In the genomic region with DNA sequence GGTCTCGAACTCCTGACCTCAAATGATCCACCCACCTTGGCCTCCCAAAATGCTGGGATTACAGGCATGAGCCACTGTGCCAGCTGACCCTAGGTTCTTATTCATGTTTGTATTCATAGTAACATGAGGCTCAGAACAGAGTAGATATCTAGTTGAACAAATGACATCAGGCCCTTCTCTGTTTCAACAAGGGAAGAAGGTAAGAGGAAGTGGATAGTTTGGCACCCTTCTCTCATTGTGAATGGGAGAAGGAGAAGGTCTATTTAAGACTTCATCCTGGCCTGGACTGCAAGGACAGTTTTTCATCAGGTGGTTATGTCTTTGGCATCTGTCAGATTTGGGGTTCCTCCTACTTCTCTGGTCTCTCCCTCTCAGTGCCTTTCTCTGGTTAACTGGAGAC, we compare ENCODE assay signal across 2 cellular contexts.
TF ChIP-seq lines count a peak whose summit lies in the region.

No MANE protein-coding gene starts in this region.

TF ChIP-seq in GM12891, 5 proteins besides CTCF, POLR2A, EP300 and RAD21 (continued from another document):
- peak; percentile 43 for TF ChIP-seq SPI1 (IDR thresholded peaks at IDR 0.05; ENCODE audit: low read depth, low read length)

TF ChIP-seq in K562, 482 proteins besides CTCF, POLR2A, EP300 and RAD21:
- TF ChIP-seq, protein P1, sequence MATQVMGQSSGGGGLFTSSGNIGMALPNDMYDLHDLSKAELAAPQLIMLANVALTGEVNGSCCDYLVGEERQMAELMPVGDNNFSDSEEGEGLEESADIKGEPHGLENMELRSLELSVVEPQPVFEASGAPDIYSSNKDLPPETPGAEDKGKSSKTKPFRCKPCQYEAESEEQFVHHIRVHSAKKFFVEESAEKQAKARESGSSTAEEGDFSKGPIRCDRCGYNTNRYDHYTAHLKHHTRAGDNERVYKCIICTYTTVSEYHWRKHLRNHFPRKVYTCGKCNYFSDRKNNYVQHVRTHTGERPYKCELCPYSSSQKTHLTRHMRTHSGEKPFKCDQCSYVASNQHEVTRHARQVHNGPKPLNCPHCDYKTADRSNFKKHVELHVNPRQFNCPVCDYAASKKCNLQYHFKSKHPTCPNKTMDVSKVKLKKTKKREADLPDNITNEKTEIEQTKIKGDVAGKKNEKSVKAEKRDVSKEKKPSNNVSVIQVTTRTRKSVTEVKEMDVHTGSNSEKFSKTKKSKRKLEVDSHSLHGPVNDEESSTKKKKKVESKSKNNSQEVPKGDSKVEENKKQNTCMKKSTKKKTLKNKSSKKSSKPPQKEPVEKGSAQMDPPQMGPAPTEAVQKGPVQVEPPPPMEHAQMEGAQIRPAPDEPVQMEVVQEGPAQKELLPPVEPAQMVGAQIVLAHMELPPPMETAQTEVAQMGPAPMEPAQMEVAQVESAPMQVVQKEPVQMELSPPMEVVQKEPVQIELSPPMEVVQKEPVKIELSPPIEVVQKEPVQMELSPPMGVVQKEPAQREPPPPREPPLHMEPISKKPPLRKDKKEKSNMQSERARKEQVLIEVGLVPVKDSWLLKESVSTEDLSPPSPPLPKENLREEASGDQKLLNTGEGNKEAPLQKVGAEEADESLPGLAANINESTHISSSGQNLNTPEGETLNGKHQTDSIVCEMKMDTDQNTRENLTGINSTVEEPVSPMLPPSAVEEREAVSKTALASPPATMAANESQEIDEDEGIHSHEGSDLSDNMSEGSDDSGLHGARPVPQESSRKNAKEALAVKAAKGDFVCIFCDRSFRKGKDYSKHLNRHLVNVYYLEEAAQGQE (CRISPR knock-in tag; IDR thresholded peaks at IDR 0.05; ENCODE audit: low read depth), result no peak
- TF ChIP-seq SPI1 (IDR thresholded peaks at IDR 0.05; ENCODE audit: borderline replicate concordance, low read depth, low read length), result peak; percentile 61; the same call in 1 of the 2 replicates
- no peak for TF ChIP-seq SRSF9 (IDR thresholded peaks at IDR 0.05; ENCODE audit: borderline replicate concordance, low read depth, low read length)
- TF ChIP-seq ZNF124 (CRISPR knock-in tag; IDR thresholded peaks at IDR 0.05), result no peak
